In the genomic region with DNA sequence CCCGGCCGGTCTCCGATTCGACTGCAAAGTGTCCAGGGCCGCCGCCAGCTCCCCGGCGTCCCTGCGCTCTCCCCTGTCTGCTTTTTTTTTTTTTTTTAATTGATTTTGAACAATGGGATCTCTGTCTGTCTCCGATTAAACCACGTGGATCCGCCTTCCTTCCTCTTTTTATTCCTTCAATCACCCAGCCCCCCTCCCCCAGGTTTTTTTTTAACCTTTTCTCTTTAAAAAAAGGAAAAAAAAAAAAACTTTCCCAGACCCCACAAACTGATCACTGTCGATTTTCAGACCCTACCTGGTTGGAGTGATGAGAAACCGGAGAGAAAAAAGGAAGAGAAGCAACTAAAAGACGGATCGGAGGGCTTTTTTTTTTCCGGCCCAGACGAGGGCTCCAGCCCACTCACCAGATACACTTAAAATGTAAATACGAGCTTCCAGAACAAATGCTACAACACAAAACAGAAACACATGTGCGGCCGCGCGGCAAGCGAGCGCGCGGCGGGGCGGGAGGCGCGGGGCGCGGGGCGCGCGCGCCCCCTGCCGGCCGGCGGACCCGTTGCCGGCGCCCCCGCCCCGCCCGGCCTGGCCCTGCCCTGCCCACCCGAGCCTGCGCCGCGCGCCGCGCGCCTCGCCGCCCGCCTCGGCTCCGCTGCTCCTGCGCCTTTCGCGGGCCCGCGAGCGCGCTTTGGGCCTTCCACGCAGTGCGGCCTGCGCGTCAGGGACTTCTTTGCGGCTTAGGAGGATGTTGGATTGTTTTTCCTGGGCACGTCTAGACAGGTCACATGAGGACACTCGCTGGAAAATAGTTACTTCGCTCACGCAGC, we compare ENCODE assay signal across 8 cellular contexts. TPM values are rescaled to one million over a fixed set of nuclear protein-coding genes. Genes with fewer than 3 reads are reported as not detected.
DNase-seq lines count a peak whose midpoint lies in the region; ATAC-seq, FAIRE-seq and TF ChIP-seq lines count a peak whose summit lies in the region.

A gene (minus strand): TSS at position 428 of the 824 bp plus-strand sequence. CDS start 1,163 bp downstream, outside the sequence.

- H3K9me3 Mint-ChIP-seq in astrocyte (ENCODE audit: unreplicated experiment) = no peaks in the 10 kb centered on the region

- H3K36me3 ChIP-seq in HEK293 (ENCODE audit: control insufficient read depth in 2 of 2, insufficient read depth in 1 of 2, low read length in 2 of 2) (peaks cover 16 to 28% of the 10 kb centered on the region in 2 experiments), astrocyte (ENCODE audit: insufficient read depth, low read length) (peaks cover 4% of the 10 kb centered on the region)

- DNase-seq in Daoy (ENCODE audit: low read depth) (peak; percentile 78), NCI-H1105 treated with DMSO at 0.1 percent for 48 hours (lab: John Stamatoyannopoulos, UW) (peak; percentile 82), astrocyte (ENCODE audit: low read depth) (peak; percentile 61), hepatic stellate cell (ENCODE audit: low spot score) (peak; percentile 85), renal cortical epithelial cell (ENCODE audit: low read depth) (peak; percentile 67)

- POLR2A ChIA-PET in HEK293 (lab: Yijun Ruan, JAX) = interaction anchor here (0.5 to 1.6 kb wide), 12 partner anchors 14 to 1915 kb away, joined by 3 to 9 read pairs (median 3); a partner anchor contains a TSS

- no peak for TF ChIP-seq CTCF in HEK293 (tag by site-specific recombination; IDR thresholded peaks at IDR 0.05)
- TF ChIP-seq CTCF in astrocyte (IDR thresholded peaks at IDR 0.05; ENCODE audit: insufficient read depth, low read depth, low read length) = no peak

- FAIRE-seq in astrocyte (lab: Jason Lieb, UNC) = no peak

- H3K9ac ChIP-seq in astrocyte (ENCODE audit: low read length) = peak within 1 kb of the TSS; percentile 91

- no peaks in the 10 kb centered on the region for H3K27me3 ChIP-seq in astrocyte (ENCODE audit: insufficient read depth, low read length)

- CTCF ChIA-PET in HEK293 (lab: Yijun Ruan, JAX) = interaction anchor here (0.5 to 1.5 kb wide), 14 partner anchors 13 to 1554 kb away, joined by 3 to 5 read pairs (median 3); no protein-coding TSS in a partner anchor

- H3K27ac ChIP-seq in HEK293 (ENCODE audit: extremely low read depth, low read depth, low read length) (peak within 1 kb of the TSS; percentile 99), astrocyte (ENCODE audit: low read depth, low read length) (peak within 1 kb of the TSS; percentile 77)

- H3K36me3 Mint-ChIP-seq in astrocyte (ENCODE audit: low read depth, unreplicated experiment) = peaks cover 2% of the 10 kb centered on the region

- peaks cover 30% of the 10 kb centered on the region for H4K20me1 ChIP-seq in astrocyte (ENCODE audit: insufficient read depth, low read length)

- H3K4me1 ChIP-seq in HEK293 (ENCODE audit: control insufficient read depth, insufficient read depth, low read length) (peaks cover 10% of the 10 kb centered on the region), astrocyte (ENCODE audit: insufficient read depth, low read length) (peaks cover 40% of the 10 kb centered on the region)

- no peak for ATAC-seq in GM21360 (IDR thresholded peaks at IDR 0.05; ENCODE audit: unreplicated experiment)

- peak within 1 kb of the TSS; percentile 92 for H3K4me3 Mint-ChIP-seq in astrocyte (ENCODE audit: unreplicated experiment)

- peaks cover 28% of the 10 kb centered on the region for H3K4me1 Mint-ChIP-seq in astrocyte (ENCODE audit: low read depth, unreplicated experiment)

- H2AFZ ChIP-seq in astrocyte (ENCODE audit: low read depth, low read length) = peak within 1 kb of the TSS; percentile 68

- H3K79me2 ChIP-seq in astrocyte (ENCODE audit: insufficient read depth, low read length) = peaks cover 41% of the 10 kb centered on the region

- H3K4me3 ChIP-seq in HEK293 (ENCODE audit: low read depth, low read length) = peak within 1 kb of the TSS; percentile 81
- peak within 1 kb of the TSS; percentile 71 for H3K4me3 ChIP-seq in astrocyte (ENCODE audit: insufficient read depth, low read depth, low read length)

- H3K27me3 Mint-ChIP-seq in astrocyte (ENCODE audit: low read depth, unreplicated experiment) = no peaks in the 10 kb centered on the region

- peak within 1 kb of the TSS; percentile 91 for H3K4me2 ChIP-seq in astrocyte (ENCODE audit: low read length)

- no peaks in the 10 kb centered on the region for H3K9me3 ChIP-seq in HEK293 (ENCODE audit: control insufficient read depth, insufficient read depth, low read depth, low read length)
- no peaks in the 10 kb centered on the region for H3K9me3 ChIP-seq in astrocyte (ENCODE audit: insufficient read depth, low read depth, low read length)

- intact Hi-C loops in T-helper 2 cell treated with Interferon-gamma antibody and Interleukin-4, amounts not matched to agents 100 ng/mL and 5 ng/mL, for 36 hours (cut with micrococcal nuclease) = loop anchor here (10.0 kb wide), 1 partner anchor 1825 kb away; a partner anchor contains a TSS

- peak within 1 kb of the TSS; percentile 91 for H3K27ac Mint-ChIP-seq in astrocyte (ENCODE audit: unreplicated experiment)

TF ChIP-seq in HEK293, 187 proteins besides CTCF, POLR2A, EP300 and RAD21 (continues in another document):
- TF ChIP-seq KLF10 (tag by site-specific recombination; IDR thresholded peaks at IDR 0.05) = peak; percentile 43
- peak; percentile 84 for TF ChIP-seq ZNF600 (tag by site-specific recombination; IDR thresholded peaks at IDR 0.05)
- TF ChIP-seq ZBTB8A (tag by site-specific recombination; IDR thresholded peaks at IDR 0.05) = peak; percentile 81
- TF ChIP-seq EGR2 (tag by site-specific recombination; IDR thresholded peaks at IDR 0.05; ENCODE audit: low read depth) = peak; percentile 50; the same call in 1 of the 2 replicates
- TF ChIP-seq ZNF223 (tag by site-specific recombination; IDR thresholded peaks at IDR 0.05) = no peak
- TF ChIP-seq ZBTB17 (tag by site-specific recombination; IDR thresholded peaks at IDR 0.05) = 0 out of 2 replicates have a peak, but pooled peaks have one; percentile 16
- TF ChIP-seq ZNF670 (tag by site-specific recombination; IDR thresholded peaks at IDR 0.05; ENCODE audit: low read depth) = no peak
- TF ChIP-seq, protein P1, sequence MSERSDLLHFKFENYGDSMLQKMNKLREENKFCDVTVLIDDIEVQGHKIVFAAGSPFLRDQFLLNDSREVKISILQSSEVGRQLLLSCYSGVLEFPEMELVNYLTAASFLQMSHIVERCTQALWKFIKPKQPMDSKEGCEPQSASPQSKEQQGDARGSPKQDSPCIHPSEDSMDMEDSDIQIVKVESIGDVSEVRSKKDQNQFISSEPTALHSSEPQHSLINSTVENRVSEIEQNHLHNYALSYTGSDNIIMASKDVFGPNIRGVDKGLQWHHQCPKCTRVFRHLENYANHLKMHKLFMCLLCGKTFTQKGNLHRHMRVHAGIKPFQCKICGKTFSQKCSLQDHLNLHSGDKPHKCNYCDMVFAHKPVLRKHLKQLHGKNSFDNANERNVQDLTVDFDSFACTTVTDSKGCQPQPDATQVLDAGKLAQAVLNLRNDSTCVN (tag by site-specific recombination; optimal IDR thresholded peaks at IDR 0.05) = peak; percentile 68
- TF ChIP-seq ZBTB48 (tag by site-specific recombination; IDR thresholded peaks at IDR 0.05) = peak; percentile 34; the same call in 1 of the 2 replicates
- peak; percentile 20; the same call in 1 of the 2 replicates for TF ChIP-seq MZF1 (tag by site-specific recombination; IDR thresholded peaks at IDR 0.05; ENCODE audit: borderline replicate concordance)
- TF ChIP-seq, protein P2, sequence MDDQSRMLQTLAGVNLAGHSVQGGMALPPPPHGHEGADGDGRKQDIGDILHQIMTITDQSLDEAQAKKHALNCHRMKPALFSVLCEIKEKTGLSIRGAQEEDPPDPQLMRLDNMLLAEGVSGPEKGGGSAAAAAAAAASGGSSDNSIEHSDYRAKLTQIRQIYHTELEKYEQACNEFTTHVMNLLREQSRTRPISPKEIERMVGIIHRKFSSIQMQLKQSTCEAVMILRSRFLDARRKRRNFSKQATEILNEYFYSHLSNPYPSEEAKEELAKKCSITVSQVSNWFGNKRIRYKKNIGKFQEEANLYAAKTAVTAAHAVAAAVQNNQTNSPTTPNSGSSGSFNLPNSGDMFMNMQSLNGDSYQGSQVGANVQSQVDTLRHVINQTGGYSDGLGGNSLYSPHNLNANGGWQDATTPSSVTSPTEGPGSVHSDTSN (CRISPR knock-in tag; IDR thresholded peaks at IDR 0.05) = 0 out of 2 replicates have a peak, but pooled peaks have one; percentile 50
- no peak for TF ChIP-seq ZNF48 (tag by site-specific recombination; IDR thresholded peaks at IDR 0.05)
- TF ChIP-seq, protein P3, sequence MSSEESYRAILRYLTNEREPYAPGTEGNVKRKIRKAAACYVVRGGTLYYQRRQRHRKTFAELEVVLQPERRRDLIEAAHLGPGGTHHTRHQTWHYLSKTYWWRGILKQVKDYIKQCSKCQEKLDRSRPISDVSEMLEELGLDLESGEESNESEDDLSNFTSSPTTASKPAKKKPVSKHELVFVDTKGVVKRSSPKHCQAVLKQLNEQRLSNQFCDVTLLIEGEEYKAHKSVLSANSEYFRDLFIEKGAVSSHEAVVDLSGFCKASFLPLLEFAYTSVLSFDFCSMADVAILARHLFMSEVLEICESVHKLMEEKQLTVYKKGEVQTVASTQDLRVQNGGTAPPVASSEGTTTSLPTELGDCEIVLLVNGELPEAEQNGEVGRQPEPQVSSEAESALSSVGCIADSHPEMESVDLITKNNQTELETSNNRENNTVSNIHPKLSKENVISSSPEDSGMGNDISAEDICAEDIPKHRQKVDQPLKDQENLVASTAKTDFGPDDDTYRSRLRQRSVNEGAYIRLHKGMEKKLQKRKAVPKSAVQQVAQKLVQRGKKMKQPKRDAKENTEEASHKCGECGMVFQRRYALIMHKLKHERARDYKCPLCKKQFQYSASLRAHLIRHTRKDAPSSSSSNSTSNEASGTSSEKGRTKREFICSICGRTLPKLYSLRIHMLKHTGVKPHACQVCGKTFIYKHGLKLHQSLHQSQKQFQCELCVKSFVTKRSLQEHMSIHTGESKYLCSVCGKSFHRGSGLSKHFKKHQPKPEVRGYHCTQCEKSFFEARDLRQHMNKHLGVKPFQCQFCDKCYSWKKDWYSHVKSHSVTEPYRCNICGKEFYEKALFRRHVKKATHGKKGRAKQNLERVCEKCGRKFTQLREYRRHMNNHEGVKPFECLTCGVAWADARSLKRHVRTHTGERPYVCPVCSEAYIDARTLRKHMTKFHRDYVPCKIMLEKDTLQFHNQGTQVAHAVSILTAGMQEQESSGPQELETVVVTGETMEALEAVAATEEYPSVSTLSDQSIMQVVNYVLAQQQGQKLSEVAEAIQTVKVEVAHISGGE (tag by site-specific recombination; conservative IDR thresholded peaks at IDR 0.05; ENCODE audit: low read depth) = no peak

RNA-seq across cellular contexts. Expression of the gene that starts here (rescaled TPM):
- total RNA-seq in Daoy (2014; rRNA removed; shearing (Covaris generic)) = 114 and 115 TPM in 2 replicates
- total RNA-seq in T-helper 2 cell treated with Interferon-gamma antibody and Interleukin-4, amounts not matched to agents 100 ng/mL and 5 ng/mL, for 36 hours = 140 and 142 TPM in 2 replicates
- total RNA-seq in astrocyte (97.4 and 103 TPM in 2 replicates), renal cortical epithelial cell (71.7 and 82.0 TPM in 2 replicates)
